Comparison of ENCODE assay signal across 1 cellular context in the genomic region with DNA sequence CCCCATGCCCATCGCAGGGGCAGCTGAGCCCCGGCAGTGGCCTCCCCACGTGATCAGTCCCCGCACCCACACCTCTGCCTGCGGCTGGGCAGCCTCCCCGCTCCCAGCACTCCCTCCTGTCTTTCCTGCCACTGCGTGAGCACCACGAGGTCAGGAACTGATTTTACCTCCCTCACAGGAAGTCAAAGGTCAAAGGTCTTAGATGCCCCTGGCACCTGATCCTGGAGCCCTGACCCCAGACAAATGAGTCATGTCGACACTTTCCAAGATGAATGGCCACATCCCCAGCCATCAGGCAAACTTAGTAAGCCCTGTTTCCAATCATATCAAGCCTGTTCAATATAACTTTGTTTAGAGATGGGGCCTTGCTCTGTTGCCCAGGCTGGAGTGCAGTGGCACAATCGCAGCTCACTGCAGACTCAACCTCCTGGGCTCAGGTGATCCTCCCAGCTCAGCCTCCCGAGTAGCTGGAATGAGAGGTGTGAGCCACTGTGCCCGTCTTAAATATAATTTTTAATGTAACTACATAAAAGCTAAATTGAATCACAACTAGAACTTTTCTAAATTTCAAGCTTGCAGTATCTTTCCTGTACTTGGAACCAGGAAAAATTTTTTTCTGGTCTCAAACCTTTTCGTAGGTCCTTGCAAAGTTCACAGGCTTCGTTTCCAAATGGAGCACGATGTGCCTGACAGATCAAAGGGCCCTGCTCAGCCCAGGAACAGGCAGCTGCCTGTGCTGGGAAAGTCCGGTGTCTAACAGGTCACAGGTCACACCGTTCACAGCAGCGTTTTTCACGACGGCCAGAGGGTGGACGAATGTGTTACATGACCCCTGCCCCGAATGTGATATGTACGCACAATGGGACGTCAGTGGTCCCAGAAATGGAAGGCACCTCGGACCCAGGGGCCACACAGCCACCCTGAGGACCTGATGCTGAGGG.
TF ChIP-seq lines count a peak whose summit lies in the region.

No MANE protein-coding gene starts in this region.

TF ChIP-seq in HepG2, 621 proteins besides CTCF, POLR2A, EP300 and RAD21 (continued from another document and continues in another):
- TF ChIP-seq, protein P1, sequence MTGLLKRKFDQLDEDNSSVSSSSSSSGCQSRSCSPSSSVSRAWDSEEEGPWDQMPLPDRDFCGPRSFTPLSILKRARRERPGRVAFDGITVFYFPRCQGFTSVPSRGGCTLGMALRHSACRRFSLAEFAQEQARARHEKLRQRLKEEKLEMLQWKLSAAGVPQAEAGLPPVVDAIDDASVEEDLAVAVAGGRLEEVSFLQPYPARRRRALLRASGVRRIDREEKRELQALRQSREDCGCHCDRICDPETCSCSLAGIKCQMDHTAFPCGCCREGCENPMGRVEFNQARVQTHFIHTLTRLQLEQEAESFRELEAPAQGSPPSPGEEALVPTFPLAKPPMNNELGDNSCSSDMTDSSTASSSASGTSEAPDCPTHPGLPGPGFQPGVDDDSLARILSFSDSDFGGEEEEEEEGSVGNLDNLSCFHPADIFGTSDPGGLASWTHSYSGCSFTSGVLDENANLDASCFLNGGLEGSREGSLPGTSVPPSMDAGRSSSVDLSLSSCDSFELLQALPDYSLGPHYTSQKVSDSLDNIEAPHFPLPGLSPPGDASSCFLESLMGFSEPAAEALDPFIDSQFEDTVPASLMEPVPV (CRISPR knock-in tag; IDR thresholded peaks at IDR 0.05), result no peak
- TF ChIP-seq ZNF782 (CRISPR knock-in tag; IDR thresholded peaks at IDR 0.05; ENCODE audit: borderline replicate concordance) (no peak), HDAC6 (IDR thresholded peaks at IDR 0.05; ENCODE audit: low read depth, low read length) (no peak), MED8 (CRISPR knock-in tag; IDR thresholded peaks at IDR 0.05; ENCODE audit: insufficient replicate concordance) (no peak), ZNF577 (CRISPR knock-in tag; IDR thresholded peaks at IDR 0.05; ENCODE audit: borderline replicate concordance, low read depth) (no peak), KLF16 (CRISPR knock-in tag; IDR thresholded peaks at IDR 0.05) (no peak), ATF1 (CRISPR knock-in tag; IDR thresholded peaks at IDR 0.05) (no peak), MEIS2 (CRISPR knock-in tag; IDR thresholded peaks at IDR 0.05) (peak; percentile 85), REXO4 (CRISPR knock-in tag; IDR thresholded peaks at IDR 0.05; ENCODE audit: borderline replicate concordance) (no peak), REPIN1 (CRISPR knock-in tag; IDR thresholded peaks at IDR 0.05; ENCODE audit: borderline replicate concordance, low read depth) (no peak), DPF2 (CRISPR knock-in tag; IDR thresholded peaks at IDR 0.05; ENCODE audit: borderline replicate concordance, low read depth) (no peak; the same call in 1 of the 2 replicates), TEAD3 (CRISPR knock-in tag; optimal IDR thresholded peaks at IDR 0.05; ENCODE audit: borderline replicate concordance) (peak; percentile 65), ZNF564 (CRISPR knock-in tag; IDR thresholded peaks at IDR 0.05) (0 out of 2 replicates have a peak, but pooled peaks have one; percentile 37), ZZZ3 (CRISPR knock-in tag; IDR thresholded peaks at IDR 0.05; ENCODE audit: borderline replicate concordance) (no peak), ADNP (CRISPR knock-in tag; IDR thresholded peaks at IDR 0.05) (no peak), ZNF775 (CRISPR knock-in tag; IDR thresholded peaks at IDR 0.05; ENCODE audit: borderline replicate concordance) (no peak), PRMT3 (CRISPR knock-in tag; IDR thresholded peaks at IDR 0.05; ENCODE audit: borderline replicate concordance, low read depth) (no peak), GPN1 (CRISPR knock-in tag; IDR thresholded peaks at IDR 0.05; ENCODE audit: borderline replicate concordance) (no peak), SCMH1 (CRISPR knock-in tag; IDR thresholded peaks at IDR 0.05; ENCODE audit: borderline replicate concordance) (no peak), ELF4 (CRISPR knock-in tag; IDR thresholded peaks at IDR 0.05; ENCODE audit: borderline replicate concordance) (0 out of 2 replicates have a peak, but pooled peaks have one; percentile 48), ZNF766 (CRISPR knock-in tag; IDR thresholded peaks at IDR 0.05; ENCODE audit: borderline replicate concordance) (no peak), ZNF446 (CRISPR knock-in tag; IDR thresholded peaks at IDR 0.05) (no peak), SP4 (CRISPR knock-in tag; IDR thresholded peaks at IDR 0.05) (peak; percentile 21; the same call in 1 of the 2 replicates), ZNF879 (CRISPR knock-in tag; IDR thresholded peaks at IDR 0.05) (0 out of 2 replicates have a peak, but pooled peaks have one; percentile 32), WIZ (CRISPR knock-in tag; IDR thresholded peaks at IDR 0.05) (no peak), POLR2AphosphoS5 (IDR thresholded peaks at IDR 0.05; ENCODE audit: low read depth, low read length) (no peak), NFKB2 (CRISPR knock-in tag; IDR thresholded peaks at IDR 0.05; ENCODE audit: borderline replicate concordance) (peak; percentile 21; the same call in 1 of the 2 replicates), ZMYM3 (CRISPR knock-in tag; IDR thresholded peaks at IDR 0.05) (0 out of 2 replicates have a peak, but pooled peaks have one; percentile 62), POLR2AphosphoS2 (IDR thresholded peaks at IDR 0.05; ENCODE audit: low read depth, low read length) (no peak), ZNF484 (CRISPR knock-in tag; IDR thresholded peaks at IDR 0.05; ENCODE audit: borderline replicate concordance, low read depth) (no peak)
- TF ChIP-seq, protein P2, sequence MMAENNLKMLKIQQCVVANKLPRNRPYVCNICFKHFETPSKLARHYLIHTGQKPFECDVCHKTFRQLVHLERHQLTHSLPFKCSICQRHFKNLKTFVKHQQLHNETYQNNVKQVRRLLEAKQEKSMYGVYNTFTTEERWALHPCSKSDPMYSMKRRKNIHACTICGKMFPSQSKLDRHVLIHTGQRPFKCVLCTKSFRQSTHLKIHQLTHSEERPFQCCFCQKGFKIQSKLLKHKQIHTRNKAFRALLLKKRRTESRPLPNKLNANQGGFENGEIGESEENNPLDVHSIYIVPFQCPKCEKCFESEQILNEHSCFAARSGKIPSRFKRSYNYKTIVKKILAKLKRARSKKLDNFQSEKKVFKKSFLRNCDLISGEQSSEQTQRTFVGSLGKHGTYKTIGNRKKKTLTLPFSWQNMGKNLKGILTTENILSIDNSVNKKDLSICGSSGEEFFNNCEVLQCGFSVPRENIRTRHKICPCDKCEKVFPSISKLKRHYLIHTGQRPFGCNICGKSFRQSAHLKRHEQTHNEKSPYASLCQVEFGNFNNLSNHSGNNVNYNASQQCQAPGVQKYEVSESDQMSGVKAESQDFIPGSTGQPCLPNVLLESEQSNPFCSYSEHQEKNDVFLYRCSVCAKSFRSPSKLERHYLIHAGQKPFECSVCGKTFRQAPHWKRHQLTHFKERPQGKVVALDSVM (CRISPR knock-in tag; IDR thresholded peaks at IDR 0.05), result peak; percentile 92
- TF ChIP-seq, protein P3, sequence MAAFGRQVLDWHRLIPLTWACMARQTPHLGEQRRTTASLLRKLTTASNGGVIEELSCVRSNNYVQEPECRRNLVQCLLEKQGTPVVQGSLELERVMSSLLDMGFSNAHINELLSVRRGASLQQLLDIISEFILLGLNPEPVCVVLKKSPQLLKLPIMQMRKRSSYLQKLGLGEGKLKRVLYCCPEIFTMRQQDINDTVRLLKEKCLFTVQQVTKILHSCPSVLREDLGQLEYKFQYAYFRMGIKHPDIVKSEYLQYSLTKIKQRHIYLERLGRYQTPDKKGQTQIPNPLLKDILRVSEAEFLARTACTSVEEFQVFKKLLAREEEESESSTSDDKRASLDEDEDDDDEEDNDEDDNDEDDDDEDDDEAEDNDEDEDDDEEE (CRISPR knock-in tag; IDR thresholded peaks at IDR 0.05), result peak; percentile 38; the same call in 1 of the 2 replicates
- TF ChIP-seq, protein P4, sequence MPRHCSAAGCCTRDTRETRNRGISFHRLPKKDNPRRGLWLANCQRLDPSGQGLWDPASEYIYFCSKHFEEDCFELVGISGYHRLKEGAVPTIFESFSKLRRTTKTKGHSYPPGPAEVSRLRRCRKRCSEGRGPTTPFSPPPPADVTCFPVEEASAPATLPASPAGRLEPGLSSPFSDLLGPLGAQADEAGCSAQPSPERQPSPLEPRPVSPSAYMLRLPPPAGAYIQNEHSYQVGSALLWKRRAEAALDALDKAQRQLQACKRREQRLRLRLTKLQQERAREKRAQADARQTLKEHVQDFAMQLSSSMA (CRISPR knock-in tag; IDR thresholded peaks at IDR 0.05), result no peak
- TF ChIP-seq, protein P5, sequence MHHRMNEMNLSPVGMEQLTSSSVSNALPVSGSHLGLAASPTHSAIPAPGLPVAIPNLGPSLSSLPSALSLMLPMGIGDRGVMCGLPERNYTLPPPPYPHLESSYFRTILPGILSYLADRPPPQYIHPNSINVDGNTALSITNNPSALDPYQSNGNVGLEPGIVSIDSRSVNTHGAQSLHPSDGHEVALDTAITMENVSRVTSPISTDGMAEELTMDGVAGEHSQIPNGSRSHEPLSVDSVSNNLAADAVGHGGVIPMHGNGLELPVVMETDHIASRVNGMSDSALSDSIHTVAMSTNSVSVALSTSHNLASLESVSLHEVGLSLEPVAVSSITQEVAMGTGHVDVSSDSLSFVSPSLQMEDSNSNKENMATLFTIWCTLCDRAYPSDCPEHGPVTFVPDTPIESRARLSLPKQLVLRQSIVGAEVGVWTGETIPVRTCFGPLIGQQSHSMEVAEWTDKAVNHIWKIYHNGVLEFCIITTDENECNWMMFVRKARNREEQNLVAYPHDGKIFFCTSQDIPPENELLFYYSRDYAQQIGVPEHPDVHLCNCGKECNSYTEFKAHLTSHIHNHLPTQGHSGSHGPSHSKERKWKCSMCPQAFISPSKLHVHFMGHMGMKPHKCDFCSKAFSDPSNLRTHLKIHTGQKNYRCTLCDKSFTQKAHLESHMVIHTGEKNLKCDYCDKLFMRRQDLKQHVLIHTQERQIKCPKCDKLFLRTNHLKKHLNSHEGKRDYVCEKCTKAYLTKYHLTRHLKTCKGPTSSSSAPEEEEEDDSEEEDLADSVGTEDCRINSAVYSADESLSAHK (CRISPR knock-in tag; IDR thresholded peaks at IDR 0.05; ENCODE audit: borderline replicate concordance), result no peak
- TF ChIP-seq, protein P6, sequence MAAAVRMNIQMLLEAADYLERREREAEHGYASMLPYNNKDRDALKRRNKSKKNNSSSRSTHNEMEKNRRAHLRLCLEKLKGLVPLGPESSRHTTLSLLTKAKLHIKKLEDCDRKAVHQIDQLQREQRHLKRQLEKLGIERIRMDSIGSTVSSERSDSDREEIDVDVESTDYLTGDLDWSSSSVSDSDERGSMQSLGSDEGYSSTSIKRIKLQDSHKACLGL (CRISPR knock-in tag; IDR thresholded peaks at IDR 0.05), result peak; percentile 74; the same call in 1 of the 2 replicates
- TF ChIP-seq, protein P7, sequence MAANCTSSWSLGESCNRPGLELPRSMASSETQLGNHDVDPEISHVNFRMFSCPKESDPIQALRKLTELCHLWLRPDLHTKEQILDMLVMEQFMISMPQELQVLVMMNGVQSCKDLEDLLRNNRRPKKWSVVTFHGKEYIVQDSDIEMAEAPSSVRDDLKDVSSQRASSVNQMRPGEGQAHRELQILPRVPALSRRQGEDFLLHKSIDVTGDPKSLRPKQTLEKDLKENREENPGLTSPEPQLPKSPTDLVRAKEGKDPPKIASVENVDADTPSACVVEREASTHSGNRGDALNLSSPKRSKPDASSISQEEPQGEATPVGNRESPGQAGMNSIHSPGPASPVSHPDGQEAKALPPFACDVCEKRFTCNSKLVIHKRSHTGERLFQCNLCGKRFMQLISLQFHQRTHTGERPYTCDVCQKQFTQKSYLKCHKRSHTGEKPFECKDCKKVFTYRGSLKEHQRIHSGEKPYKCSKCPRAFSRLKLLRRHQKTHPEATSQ (CRISPR knock-in tag; IDR thresholded peaks at IDR 0.05; ENCODE audit: borderline replicate concordance), result no peak
- TF ChIP-seq, protein P8, sequence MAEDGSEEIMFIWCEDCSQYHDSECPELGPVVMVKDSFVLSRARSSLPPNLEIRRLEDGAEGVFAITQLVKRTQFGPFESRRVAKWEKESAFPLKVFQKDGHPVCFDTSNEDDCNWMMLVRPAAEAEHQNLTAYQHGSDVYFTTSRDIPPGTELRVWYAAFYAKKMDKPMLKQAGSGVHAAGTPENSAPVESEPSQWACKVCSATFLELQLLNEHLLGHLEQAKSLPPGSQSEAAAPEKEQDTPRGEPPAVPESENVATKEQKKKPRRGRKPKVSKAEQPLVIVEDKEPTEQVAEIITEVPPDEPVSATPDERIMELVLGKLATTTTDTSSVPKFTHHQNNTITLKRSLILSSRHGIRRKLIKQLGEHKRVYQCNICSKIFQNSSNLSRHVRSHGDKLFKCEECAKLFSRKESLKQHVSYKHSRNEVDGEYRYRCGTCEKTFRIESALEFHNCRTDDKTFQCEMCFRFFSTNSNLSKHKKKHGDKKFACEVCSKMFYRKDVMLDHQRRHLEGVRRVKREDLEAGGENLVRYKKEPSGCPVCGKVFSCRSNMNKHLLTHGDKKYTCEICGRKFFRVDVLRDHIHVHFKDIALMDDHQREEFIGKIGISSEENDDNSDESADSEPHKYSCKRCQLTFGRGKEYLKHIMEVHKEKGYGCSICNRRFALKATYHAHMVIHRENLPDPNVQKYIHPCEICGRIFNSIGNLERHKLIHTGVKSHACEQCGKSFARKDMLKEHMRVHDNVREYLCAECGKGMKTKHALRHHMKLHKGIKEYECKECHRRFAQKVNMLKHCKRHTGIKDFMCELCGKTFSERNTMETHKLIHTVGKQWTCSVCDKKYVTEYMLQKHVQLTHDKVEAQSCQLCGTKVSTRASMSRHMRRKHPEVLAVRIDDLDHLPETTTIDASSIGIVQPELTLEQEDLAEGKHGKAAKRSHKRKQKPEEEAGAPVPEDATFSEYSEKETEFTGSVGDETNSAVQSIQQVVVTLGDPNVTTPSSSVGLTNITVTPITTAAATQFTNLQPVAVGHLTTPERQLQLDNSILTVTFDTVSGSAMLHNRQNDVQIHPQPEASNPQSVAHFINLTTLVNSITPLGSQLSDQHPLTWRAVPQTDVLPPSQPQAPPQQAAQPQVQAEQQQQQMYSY (CRISPR knock-in tag; IDR thresholded peaks at IDR 0.05), result no peak
- TF ChIP-seq, protein P9, sequence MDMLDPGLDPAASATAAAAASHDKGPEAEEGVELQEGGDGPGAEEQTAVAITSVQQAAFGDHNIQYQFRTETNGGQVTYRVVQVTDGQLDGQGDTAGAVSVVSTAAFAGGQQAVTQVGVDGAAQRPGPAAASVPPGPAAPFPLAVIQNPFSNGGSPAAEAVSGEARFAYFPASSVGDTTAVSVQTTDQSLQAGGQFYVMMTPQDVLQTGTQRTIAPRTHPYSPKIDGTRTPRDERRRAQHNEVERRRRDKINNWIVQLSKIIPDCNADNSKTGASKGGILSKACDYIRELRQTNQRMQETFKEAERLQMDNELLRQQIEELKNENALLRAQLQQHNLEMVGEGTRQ (IDR thresholded peaks at IDR 0.05; ENCODE audit: low read depth, low read length), result no peak
- TF ChIP-seq, protein P9 (CRISPR knock-in tag; IDR thresholded peaks at IDR 0.05; ENCODE audit: borderline replicate concordance), result no peak; the same call in 1 of the 2 replicates
